In the genomic region with DNA sequence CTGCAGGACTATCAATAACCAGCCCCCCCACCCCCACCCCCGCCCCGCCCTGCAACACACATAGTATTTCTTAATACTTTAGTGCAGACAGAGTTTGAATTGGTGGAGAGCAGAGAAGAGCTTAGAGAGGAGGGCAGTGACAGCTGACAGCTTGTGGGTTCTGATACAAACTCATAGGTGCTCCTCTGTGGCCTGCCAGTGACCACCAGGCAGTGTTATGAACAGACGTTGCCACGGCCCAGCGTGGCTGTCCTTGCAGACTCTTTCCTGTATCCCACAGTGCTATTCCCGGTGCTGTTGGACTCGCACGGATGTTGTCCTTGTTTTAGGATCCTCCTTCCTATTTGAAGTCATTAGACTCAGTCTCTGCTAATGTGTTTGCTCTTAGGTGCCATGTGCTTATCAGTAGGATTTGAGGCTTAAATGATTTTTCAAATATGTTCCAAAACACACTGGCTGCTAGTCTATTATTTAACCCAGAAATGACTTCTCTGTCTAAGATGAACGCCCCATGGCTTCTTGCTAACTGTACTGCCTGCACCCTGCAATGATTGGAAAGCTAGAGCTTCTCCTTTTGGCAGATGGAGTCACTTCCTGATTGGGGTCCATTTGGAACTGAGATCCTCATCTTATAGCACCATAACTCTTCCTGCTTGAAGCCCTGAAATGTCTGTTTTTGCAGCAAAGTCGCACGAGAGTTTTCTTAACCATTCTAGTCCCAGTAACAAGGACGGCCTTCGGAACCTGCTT, we compare ENCODE assay signal across 23 cellular contexts.
A peak's percentile ranks its signal among the peaks of the same experiment; 100 is the strongest.
DNase-seq lines count a peak whose midpoint lies in the region; ATAC-seq and TF ChIP-seq lines count a peak whose summit lies in the region.
"Had no signal": no experiment of that assay in that cellular context is flagged by ENCODE, and none has a peak within 500 bp of the region (broad histone marks: within the 10 kb centered on the region; RNA-seq: fewer than 3 reads in every experiment).

No MANE protein-coding gene starts in this region.

- DNase-seq in left ventricle myocardium superior (no peak), heart right ventricle (no peak), SKM-1 treated with dmso at 0.1 percent for 144 hours (lab: John Stamatoyannopoulos, UW; ENCODE audit: unreplicated experiment) (peak; percentile 57), myocyte (ENCODE audit: low read depth) (peak; percentile 90), NCI-H2227 treated with DMSO at 0.1 percent for 48 hours (lab: John Stamatoyannopoulos, UW) (no peak), kidney glomerular epithelial cell (lab: John Stamatoyannopoulos, UW) (no peak), SW480 (ENCODE audit: low spot score) (no peak), SK-N-DZ (ENCODE audit: low spot score) (no peak)
- DNase-seq: activated CD4-positive, alpha-beta T cell treated with anti-CD3 and anti-CD28 coated beads, Interleukin-2, amount 50 U/mL, for 1 hour; activated naive CD4-positive, alpha-beta T cell; central memory CD4-positive, alpha-beta T cell; DMS153; effector CD4-positive, alpha-beta T cell; naive thymus-derived CD4-positive, alpha-beta T cell; NCI-H2081 treated with DMSO at 0.1 percent for 48 hours; NCI-H524 treated with DMSO at 0.1 percent for 48 hours; PC-9; posterior cingulate gyrus; stimulated activated CD4-positive, alpha-beta T cell treated with anti-CD3 and anti-CD28 coated beads, Interleukin-4, amount 100 ng/mL, for 24 hours had no signal

- ATAC-seq in left ventricle myocardium superior: peak; percentile 50
- ATAC-seq in heart right ventricle: no peak
- ATAC-seq: naive thymus-derived CD4-positive, alpha-beta T cell had no signal

- H3K36me3 ChIP-seq in heart right ventricle: no peaks in the 10 kb centered on the region
- H3K36me3 ChIP-seq: esophagus muscularis mucosa, suprapubic skin had no signal

- no peaks in the 10 kb centered on the region for H3K27me3 ChIP-seq in heart right ventricle
- H3K27me3 ChIP-seq: esophagus muscularis mucosa, suprapubic skin had no signal

- no peak overlapping the region for H3K4me3 ChIP-seq in heart right ventricle
- H3K4me3 ChIP-seq: esophagus muscularis mucosa, PC-9, skin epidermis, suprapubic skin had no signal

- intact Hi-C loops in left ventricle myocardium superior (cut with micrococcal nuclease) (loop anchor here (10.0 kb wide), 1 partner anchor 207 kb away; no protein-coding TSS in a partner anchor), heart right ventricle (cut with DNase I) (loop anchor here in 2 of 10 donors (10.0 kb wide), 2 partner anchors 197 to 537 kb away; partner anchors contain the start of gene EGR2 (in 1 of the 2))

- H3K27ac ChIP-seq in heart right ventricle: peak overlapping the region in 1 of 10 donors; percentile 74
- H3K27ac ChIP-seq: C4-2B, esophagus muscularis mucosa, PC-9, suprapubic skin had no signal

- no peaks in the 10 kb centered on the region for H3K9me3 ChIP-seq in heart right ventricle
- H3K9me3 ChIP-seq: esophagus muscularis mucosa, suprapubic skin had no signal

- H3K4me1 ChIP-seq in heart right ventricle: peaks cover 0 to 61% (median 0%) of the 10 kb centered on the region in 9 donors
- H3K4me1 ChIP-seq: esophagus muscularis mucosa, suprapubic skin had no signal

- TF ChIP-seq CTCF in heart right ventricle (IDR thresholded peaks at IDR 0.05): no peak

- 81 to 87% methylated on average over 13 of the region's 13 CpGs for WGBS in heart right ventricle, 2 donors

Comparison
In these comparisons a context has a peak if more than half of its experiments do, and no peak if none do; other contexts are left out.
1. DNase-seq: peak in SKM-1 treated with dmso at 0.1 percent for 144 hours (single experiment) and myocyte (single experiment); none in left ventricle myocardium superior (single experiment), heart right ventricle (0 of 2), NCI-H2227 treated with DMSO at 0.1 percent for 48 hours (single experiment), kidney glomerular epithelial cell (single experiment), SW480 (single experiment) and SK-N-DZ (single experiment).